Comparison of ENCODE assay signal across 12 cellular contexts in genomic region chr4:152697284-152698011, GRCh38. TPM values are rescaled to one million over a fixed set of nuclear protein-coding genes. Genes with fewer than 3 reads are reported as not detected.
A peak's percentile ranks its signal among the peaks of the same experiment; 100 is the strongest.
DNase-seq lines count a peak whose midpoint lies in the region; ATAC-seq and TF ChIP-seq lines count a peak whose summit lies in the region.
"Had no signal": no experiment of that assay in that cellular context is flagged by ENCODE, and none has a peak within 500 bp of the region (broad histone marks: within the 10 kb centered on the region; RNA-seq: fewer than 3 reads in every experiment).

No MANE protein-coding gene starts in this region.

- H3K27ac Mint-ChIP-seq in T-helper 17 cell (peak overlapping the region; percentile 49), GM23338 (no peak overlapping the region)
- H3K27ac Mint-ChIP-seq: type B pancreatic cell had no signal

- H3K4me3 ChIP-seq in SK-N-SH (ENCODE audit: low read depth in 2 of 2, low read length in 1 of 2) (no peak overlapping the region), skeletal muscle tissue (ENCODE audit: low read length in 3 of 3) (no peak overlapping the region), GM23338 (no peak overlapping the region)

- no peaks in the 10 kb centered on the region for H3K36me3 ChIP-seq in SK-N-SH (replicated peaks in 1 of 2; ENCODE audit: control insufficient read depth in 1 of 2, insufficient read depth in 2 of 2, low read length in 1 of 2)
- no peaks in the 10 kb centered on the region for H3K36me3 ChIP-seq in skeletal muscle tissue (ENCODE audit: control insufficient read depth in 3 of 3, insufficient read depth in 3 of 3, low read length in 3 of 3)
- H3K36me3 ChIP-seq in GM23338 (ENCODE audit: insufficient read depth) = no peaks in the 10 kb centered on the region; the same call in 1 of the 2 replicates

- TF ChIP-seq CTCF in SK-N-SH (IDR thresholded peaks at IDR 0.05) (no peak), GM23338 (conservative IDR thresholded peaks at IDR 0.05; ENCODE audit: low read depth in 2 of 2) (no peak)

- H2AFZ ChIP-seq in SK-N-SH (ENCODE audit: low read depth) (no peak overlapping the region), GM23338 (no peak overlapping the region)

- CTCF ChIA-PET in SK-N-SH (lab: Yijun Ruan, JAX) = no interaction called here

- peaks cover 13% of the 10 kb centered on the region for H3K4me1 Mint-ChIP-seq in T-helper 17 cell
- H3K4me1 Mint-ChIP-seq in GM23338 = peaks cover 47% of the 10 kb centered on the region

- 70% methylated on average over 3 of the region's 3 CpGs for WGBS in SK-N-SH (ENCODE audit: low lambda C conversion rate)

- DNase-seq in SK-N-SH (no peak), T-helper 17 cell (no peak), GM23338 (ENCODE audit: low spot score) (no peak), HUDEP-2 (lab: John Stamatoyannopoulos, UW; ENCODE audit: unreplicated experiment in 76 of 76) (no peak), NCI-H1417 treated with DMSO at 0.1 percent for 48 hours (lab: John Stamatoyannopoulos, UW) (no peak)
- DNase-seq: cerebellar nuclear complex, glutamatergic neuron, RPMI8226 had no signal

- H3K27me3 ChIP-seq in SK-N-SH (ENCODE audit: insufficient read depth) (no peaks in the 10 kb centered on the region), skeletal muscle tissue (ENCODE audit: control insufficient read depth in 3 of 3, insufficient read depth in 3 of 3, low read length in 3 of 3) (no peaks in the 10 kb centered on the region), GM23338 (ENCODE audit: insufficient read depth) (no peaks in the 10 kb centered on the region)

- ATAC-seq in SK-N-SH treated with all-trans-retinoic acid at 6 μM for 48 hours (no peak), HG02885 (IDR thresholded peaks at IDR 0.05; ENCODE audit: poor library complexity, unreplicated experiment) (peak; percentile 40), T-helper 17 cell (no peak), GM23338 (no peak)

- TF ChIP-seq EP300 in SK-N-SH (IDR thresholded peaks at IDR 0.05; ENCODE audit: borderline replicate concordance in 1 of 2, low read depth in 1 of 2, low read length in 1 of 2) = no peak

- H3K79me2 ChIP-seq in SK-N-SH (ENCODE audit: insufficient read depth) = no peaks in the 10 kb centered on the region
- H3K79me2 ChIP-seq in GM23338 (replicated peaks; ENCODE audit: insufficient read depth) = no peaks in the 10 kb centered on the region

- no peaks in the 10 kb centered on the region for H3F3A ChIP-seq in SK-N-SH (replicated peaks; ENCODE audit: insufficient read depth)
- H3F3A ChIP-seq in GM23338 (replicated peaks; ENCODE audit: low read depth) = peaks cover 9% of the 10 kb centered on the region

- no peaks in the 10 kb centered on the region for H3K9me3 ChIP-seq in SK-N-SH
- no peaks in the 10 kb centered on the region for H3K9me3 ChIP-seq in T-helper 17 cell (ENCODE audit: control insufficient read depth, low read length, poor library complexity, severe bottlenecking)
- no peaks in the 10 kb centered on the region for H3K9me3 ChIP-seq in skeletal muscle tissue (ENCODE audit: control insufficient read depth in 3 of 3, low read length in 3 of 3)

- H3K27me3 Mint-ChIP-seq in T-helper 17 cell (no peaks in the 10 kb centered on the region), GM23338 (ENCODE audit: insufficient read depth, low read depth, poor library complexity) (peaks cover 1% of the 10 kb centered on the region)
- H3K27me3 Mint-ChIP-seq: type B pancreatic cell had no signal

- POLR2A ChIA-PET in SK-N-SH (lab: Yijun Ruan, JAX) = no interaction called here

- H3K4me2 ChIP-seq in SK-N-SH (0 out of 2 replicates have a peak overlapping the region, but pooled peaks have one; percentile 4), GM23338 (no peak overlapping the region)

- H4K20me1 ChIP-seq in SK-N-SH (ENCODE audit: insufficient read depth) = no peaks in the 10 kb centered on the region
- no peaks in the 10 kb centered on the region for H4K20me1 ChIP-seq in GM23338 (replicated peaks; ENCODE audit: insufficient read depth)

- no peak overlapping the region for H3K27ac ChIP-seq in SK-N-SH (ENCODE audit: low read depth in 2 of 2, low read length in 1 of 2)
- H3K27ac ChIP-seq in skeletal muscle tissue (ENCODE audit: low read depth, low read length) = peak overlapping the region; percentile 56
- H3K27ac ChIP-seq in GM23338 (ENCODE audit: low read depth) = no peak overlapping the region

- H3K9ac ChIP-seq in SK-N-SH = no peak overlapping the region
- H3K9ac ChIP-seq in skeletal muscle tissue (ENCODE audit: low read depth in 1 of 3, low read length in 3 of 3) = no peak overlapping the region

- peaks cover 5% of the 10 kb centered on the region; the same call in 1 of the 3 replicates for H3K9me3 Mint-ChIP-seq in GM23338
- H3K9me3 Mint-ChIP-seq: type B pancreatic cell had no signal

- H3K36me3 Mint-ChIP-seq in T-helper 17 cell (ENCODE audit: low read depth) = no peaks in the 10 kb centered on the region
- H3K36me3 Mint-ChIP-seq in GM23338 (ENCODE audit: low read depth) = peaks cover 7% of the 10 kb centered on the region; the same call in 1 of the 3 replicates
- H3K36me3 Mint-ChIP-seq: type B pancreatic cell had no signal

- no peaks in the 10 kb centered on the region for H3K9me2 ChIP-seq in SK-N-SH
- H3K9me2 ChIP-seq in GM23338 (ENCODE audit: insufficient read depth) = peaks cover 6% of the 10 kb centered on the region; the same call in 1 of the 2 replicates

- H3K4me1 ChIP-seq in SK-N-SH (ENCODE audit: control insufficient read depth in 1 of 2, insufficient read depth in 2 of 2, low read depth in 1 of 2, low read length in 1 of 2) (peaks cover 0 to 4% of the 10 kb centered on the region in 2 experiments; a peak in 1 of 4 replicates), skeletal muscle tissue (ENCODE audit: control insufficient read depth in 3 of 3, insufficient read depth in 3 of 3, low read length in 3 of 3) (peaks cover 0 to 12% (median 10%) of the 10 kb centered on the region in 3 donors), GM23338 (ENCODE audit: insufficient read depth) (peaks cover 49% of the 10 kb centered on the region)

- no peak overlapping the region for H3K4me3 Mint-ChIP-seq in T-helper 17 cell
- no peak overlapping the region for H3K4me3 Mint-ChIP-seq in GM23338
- H3K4me3 Mint-ChIP-seq: type B pancreatic cell had no signal

- TF ChIP-seq RAD21 in SK-N-SH (IDR thresholded peaks at IDR 0.05; ENCODE audit: low read length) = no peak

TF ChIP-seq in SK-N-SH, 30 proteins besides CTCF, POLR2A, EP300 and RAD21 (continues in another document):
- TF ChIP-seq RFX5 (IDR thresholded peaks at IDR 0.05; ENCODE audit: low read length) (no peak), ZBTB33 (IDR thresholded peaks at IDR 0.05; ENCODE audit: borderline replicate concordance, low read depth) (no peak)

TF ChIP-seq in SK-N-SH treated with all-trans-retinoic acid at 6 μM for 48 hours, 23 proteins besides CTCF, POLR2A, EP300 and RAD21 (continues in another document):
- TF ChIP-seq TSHZ2 (CRISPR knock-in tag; IDR thresholded peaks at IDR 0.05) (no peak), GLIS3 (CRISPR knock-in tag; IDR thresholded peaks at IDR 0.05) (no peak)

TF ChIP-seq in GM23338, 12 proteins besides CTCF, POLR2A, EP300 and RAD21 (continues in another document):
- TF ChIP-seq POLR2AphosphoS5 (IDR thresholded peaks at IDR 0.05; ENCODE audit: low read depth) (no peak), EZH2phosphoT487 (IDR thresholded peaks at IDR 0.05; ENCODE audit: unreplicated experiment) (no peak), CREB1 (CRISPR knock-in tag; IDR thresholded peaks at IDR 0.05; ENCODE audit: low read depth) (no peak), NANOG (IDR thresholded peaks at IDR 0.05; ENCODE audit: borderline replicate concordance) (no peak), EZH2 (IDR thresholded peaks at IDR 0.05; ENCODE audit: low read depth, unreplicated experiment) (no peak), JUNB (IDR thresholded peaks at IDR 0.05; ENCODE audit: unreplicated experiment) (no peak), ETS1 (IDR thresholded peaks at IDR 0.05) (no peak)

RNA-seq across cellular contexts. Expression of gene TMEM154, which starts 17.7 kb away (rescaled TPM):
- polyA plus RNA-seq in SK-N-SH (2012; rRNA removed) (0.58 and 0.62 TPM in 2 replicates), GM23338 (2016; fragmentation: Nextera tagmentation; extraction: Ambion mirVana) (1.0 and 1.8 TPM in 2 replicates)
- polyA plus RNA-seq in SK-N-SH (2012; cell fraction: cytosol; rRNA removed) = 0.58 and 0.67 TPM in 2 replicates
- polyA plus RNA-seq in SK-N-SH (2012; cell fraction: nucleus; rRNA removed) = 0.46 and 0.86 TPM in 2 replicates
- total RNA-seq in T-helper 17 cell (10 to 100 TPM; 25.1 to 25.2 TPM), skeletal muscle tissue (1.0 TPM)
- total RNA-seq in GM23338 (2014; rRNA removed; shearing (Covaris generic)) = 1.7 and 2.7 TPM in 2 replicates
